In genomic region chr7:140517546-140518369, GRCh38 we compare ENCODE assay signal across 1 cellular context.
TF ChIP-seq lines count a peak whose summit lies in the region.

No MANE protein-coding gene starts in this region.

TF ChIP-seq in HepG2, 621 proteins besides CTCF, POLR2A, EP300 and RAD21 (continued from another document and continues in another):
- TF ChIP-seq ATF4 (CRISPR knock-in tag; IDR thresholded peaks at IDR 0.05) (0 out of 4 replicates have a peak, but pooled peaks of 1 of the 2 experiments have one; percentile 27), KAT2B (IDR thresholded peaks at IDR 0.05; ENCODE audit: borderline replicate concordance, low read depth, low read length) (no peak), CHCHD3 (CRISPR knock-in tag; IDR thresholded peaks at IDR 0.05) (no peak), ZNF331 (CRISPR knock-in tag; IDR thresholded peaks at IDR 0.05) (peak; percentile 64; the same call in 1 of the 2 replicates), ZNF782 (CRISPR knock-in tag; IDR thresholded peaks at IDR 0.05; ENCODE audit: borderline replicate concordance) (peak; percentile 60; the same call in 1 of the 2 replicates), HOMEZ (CRISPR knock-in tag; IDR thresholded peaks at IDR 0.05; ENCODE audit: low read depth) (peak; percentile 28; the same call in 1 of the 2 replicates), ZFP91 (CRISPR knock-in tag; IDR thresholded peaks at IDR 0.05; ENCODE audit: borderline replicate concordance) (peak; percentile 64; the same call in 1 of the 2 replicates), IKZF5 (CRISPR knock-in tag; IDR thresholded peaks at IDR 0.05) (0 out of 2 replicates have a peak, but pooled peaks have one; percentile 48), ZNF83 (CRISPR knock-in tag; IDR thresholded peaks at IDR 0.05; ENCODE audit: borderline replicate concordance) (no peak), ZFY (CRISPR knock-in tag; IDR thresholded peaks at IDR 0.05) (peak; percentile 34; the same call in 1 of the 2 replicates), SIX4 (CRISPR knock-in tag; IDR thresholded peaks at IDR 0.05) (0 out of 2 replicates have a peak, but pooled peaks have one; percentile 7), ZMYM3 (CRISPR knock-in tag; IDR thresholded peaks at IDR 0.05) (0 out of 2 replicates have a peak, but pooled peaks have one; percentile 25), SRSF1 (optimal IDR thresholded peaks at IDR 0.05; ENCODE audit: low read depth, low read length) (no peak), STAG1 (CRISPR knock-in tag; IDR thresholded peaks at IDR 0.05) (peak; percentile 97), ETV6 (CRISPR knock-in tag; conservative IDR thresholded peaks at IDR 0.05) (0 out of 2 replicates have a peak, but pooled peaks have one; percentile 24), ZNF362 (CRISPR knock-in tag; IDR thresholded peaks at IDR 0.05; ENCODE audit: borderline replicate concordance) (peak; percentile 42; the same call in 1 of the 2 replicates), ARID5B (CRISPR knock-in tag; IDR thresholded peaks at IDR 0.05) (peak; percentile 51), TMF1 (CRISPR knock-in tag; IDR thresholded peaks at IDR 0.05; ENCODE audit: low read depth) (0 out of 2 replicates have a peak, but pooled peaks have one; percentile 30), ZNF496 (CRISPR knock-in tag; IDR thresholded peaks at IDR 0.05; ENCODE audit: insufficient replicate concordance) (no peak), SP4 (CRISPR knock-in tag; IDR thresholded peaks at IDR 0.05) (peak; percentile 51; the same call in 1 of the 2 replicates), IRF2 (CRISPR knock-in tag; IDR thresholded peaks at IDR 0.05) (peak; percentile 31; the same call in 1 of the 2 replicates), SOX6 (IDR thresholded peaks at IDR 0.05) (no peak), SOX6 (CRISPR knock-in tag; IDR thresholded peaks at IDR 0.05) (0 out of 2 replicates have a peak, but pooled peaks have one; percentile 7), ZNF235 (CRISPR knock-in tag; IDR thresholded peaks at IDR 0.05; ENCODE audit: borderline replicate concordance) (no peak), ZNF75D (CRISPR knock-in tag; IDR thresholded peaks at IDR 0.05; ENCODE audit: borderline replicate concordance) (no peak), ZNF263 (CRISPR knock-in tag; IDR thresholded peaks at IDR 0.05) (peak; percentile 99), RFXAP (CRISPR knock-in tag; IDR thresholded peaks at IDR 0.05; ENCODE audit: borderline replicate concordance) (peak; percentile 25; the same call in 1 of the 2 replicates), TAF15 (IDR thresholded peaks at IDR 0.05; ENCODE audit: low read depth, low read length, poor library complexity, severe bottlenecking) (no peak), HOXA5 (CRISPR knock-in tag; IDR thresholded peaks at IDR 0.05) (0 out of 2 replicates have a peak, but pooled peaks have one; percentile 27), AGO2 (optimal IDR thresholded peaks at IDR 0.05; ENCODE audit: low read depth, low read length) (no peak), ZNF580 (CRISPR knock-in tag; IDR thresholded peaks at IDR 0.05; ENCODE audit: borderline replicate concordance, low read depth) (peak; percentile 27; the same call in 1 of the 2 replicates), ARNT (IDR thresholded peaks at IDR 0.05) (no peak), ZNF574 (CRISPR knock-in tag; IDR thresholded peaks at IDR 0.05) (peak; percentile 53; the same call in 1 of the 2 replicates), RBFOX2 (IDR thresholded peaks at IDR 0.05; ENCODE audit: low read depth, low read length) (no peak), KDM2A (CRISPR knock-in tag; IDR thresholded peaks at IDR 0.05; ENCODE audit: borderline replicate concordance, low read depth) (peak; percentile 75; the same call in 1 of the 2 replicates), GATAD2A (CRISPR knock-in tag; IDR thresholded peaks at IDR 0.05) (peak; percentile 32; the same call in 1 of the 2 replicates), MTA1 (CRISPR knock-in tag; IDR thresholded peaks at IDR 0.05; ENCODE audit: borderline replicate concordance) (peak; percentile 22; the same call in 1 of the 2 replicates), SMC3 (IDR thresholded peaks at IDR 0.05; ENCODE audit: low read length) (peak; percentile 99), SAP130 (CRISPR knock-in tag; IDR thresholded peaks at IDR 0.05; ENCODE audit: low read depth) (peak; percentile 32; the same call in 1 of the 2 replicates), PITX1 (CRISPR knock-in tag; IDR thresholded peaks at IDR 0.05) (no peak), REPIN1 (CRISPR knock-in tag; IDR thresholded peaks at IDR 0.05; ENCODE audit: borderline replicate concordance, low read depth) (peak; percentile 54; the same call in 1 of the 2 replicates), KLF11 (CRISPR knock-in tag; IDR thresholded peaks at IDR 0.05) (no peak), ETS1 (CRISPR knock-in tag; IDR thresholded peaks at IDR 0.05) (no peak), FOSL2 (CRISPR knock-in tag; IDR thresholded peaks at IDR 0.05) (0 out of 2 replicates have a peak, but pooled peaks have one; percentile 32), ZNF543 (CRISPR knock-in tag; IDR thresholded peaks at IDR 0.05) (no peak), ZNF230 (CRISPR knock-in tag; IDR thresholded peaks at IDR 0.05) (0 out of 2 replicates have a peak, but pooled peaks have one; percentile 20), NR2F6 (IDR thresholded peaks at IDR 0.05) (no peak), NR2F6 (CRISPR knock-in tag; IDR thresholded peaks at IDR 0.05) (0 out of 2 replicates have a peak, but pooled peaks have one; percentile 34), IKZF4 (CRISPR knock-in tag; IDR thresholded peaks at IDR 0.05; ENCODE audit: borderline replicate concordance, low read depth, not compliant biosample characterization) (no peak), AHR (CRISPR knock-in tag; IDR thresholded peaks at IDR 0.05) (0 out of 2 replicates have a peak, but pooled peaks have one; percentile 21)
